ENCODE assay signal across 8 cellular contexts in genomic region chr5:173035904-173036707, GRCh38. TPM values are rescaled to one million over a fixed set of nuclear protein-coding genes. Genes with fewer than 3 reads are reported as not detected.
DNase-seq lines count a peak whose midpoint lies in the region; ATAC-seq and TF ChIP-seq lines count a peak whose summit lies in the region.

No MANE protein-coding gene starts in this region.

- H3K27ac Mint-ChIP-seq in HFFc6 (peak overlapping the region; percentile 7; the same call in 1 of the 2 replicates), T-helper 17 cell (peak overlapping the region; percentile 97)

- H3K27me3 Mint-ChIP-seq in HFFc6 (ENCODE audit: insufficient read depth) (no peaks in the 10 kb centered on the region; the same call in 1 of the 2 replicates), T-helper 17 cell (no peaks in the 10 kb centered on the region)

- ATAC-seq in GM18870 (IDR thresholded peaks at IDR 0.05; ENCODE audit: unreplicated experiment) (peak; percentile 54), T-helper 17 cell (peak; percentile 50)

- H3K36me3 ChIP-seq in muscle layer of duodenum (ENCODE audit: control insufficient read depth in 1 of 2, insufficient read depth in 2 of 2, low read length in 2 of 2): peaks cover 4 to 9% of the 10 kb centered on the region in 2 donors

- no peak overlapping the region for H3K4me3 Mint-ChIP-seq in HFFc6
- H3K4me3 Mint-ChIP-seq in T-helper 17 cell: peak overlapping the region; percentile 90

- peaks cover 23% of the 10 kb centered on the region for H3K4me1 Mint-ChIP-seq in HFFc6 (ENCODE audit: low read depth)
- peaks cover 41% of the 10 kb centered on the region for H3K4me1 Mint-ChIP-seq in T-helper 17 cell

- H3K9me3 Mint-ChIP-seq in HFFc6: peaks cover 19% of the 10 kb centered on the region

- no peak overlapping the region for H3K4me3 ChIP-seq in muscle layer of duodenum (ENCODE audit: low read depth in 1 of 2, low read length in 2 of 2)

- peaks cover 48% of the 10 kb centered on the region for H3K36me3 Mint-ChIP-seq in HFFc6 (ENCODE audit: low read depth)
- no peaks in the 10 kb centered on the region for H3K36me3 Mint-ChIP-seq in T-helper 17 cell (ENCODE audit: low read depth)

- peak overlapping the region; percentile 77 for H3K27ac ChIP-seq in muscle layer of duodenum (ENCODE audit: low read length)

- TF ChIP-seq CTCF in HFFc6 (IDR thresholded peaks at IDR 0.05): no peak

- no peaks in the 10 kb centered on the region for H3K9me3 ChIP-seq in T-helper 17 cell (ENCODE audit: control insufficient read depth, low read length, poor library complexity, severe bottlenecking)
- H3K9me3 ChIP-seq in muscle layer of duodenum (ENCODE audit: control insufficient read depth in 1 of 2, low read length in 2 of 2): no peaks in the 10 kb centered on the region

- H3K4me1 ChIP-seq in muscle layer of duodenum (ENCODE audit: control insufficient read depth in 1 of 2, insufficient read depth in 2 of 2, low read length in 2 of 2): peaks cover 0 to 9% of the 10 kb centered on the region in 2 donors

- DNase-seq in HFFc6 (no peak), T-helper 17 cell (no peak), HUDEP-2 (lab: John Stamatoyannopoulos, UW; ENCODE audit: unreplicated experiment in 76 of 76) (no peak), KG1 (lab: John Stamatoyannopoulos, UW) (no peak), COLO668 (lab: John Stamatoyannopoulos, UW; ENCODE audit: unreplicated experiment) (no peak), globus pallidus (ENCODE audit: low spot score) (no peak)

- no peaks in the 10 kb centered on the region for H3K27me3 ChIP-seq in muscle layer of duodenum (ENCODE audit: low read depth, low read length)

RNA-seq across cellular contexts. Expression of gene CREBRF, which starts 20.0 kb away (rescaled TPM):
- 10 to 100 TPM in 5 of 6 experiments, 1 to 10 TPM in 1; 8.7 to 15.3 (median 10.7) TPM for total RNA-seq in HFFc6 (2021; fragmentation: NEBNext Ultra II Directional; extraction: Animal tissue kit (Norgen Biotek cat#: 25700))
- total RNA-seq in T-helper 17 cell: 100 to 1,000 TPM in 1 of 2 donors, 10 to 100 TPM in 1; 93.8 to 110 TPM

RNA-seq across cellular contexts. Expression of gene ATP6V0E1, which starts 52.5 kb away (rescaled TPM):
- 100 to 1,000 TPM; 462 to 606 (median 488) TPM for total RNA-seq in HFFc6 (2021; fragmentation: NEBNext Ultra II Directional; extraction: Animal tissue kit (Norgen Biotek cat#: 25700))
- 100 to 1,000 TPM; 102 to 104 TPM for total RNA-seq in T-helper 17 cell

Comparison
In these comparisons a context has a peak if more than half of its experiments do, and no peak if none do; other contexts are left out.
1. RNA of gene CREBRF, which starts 20.0 kb away (total RNA-seq): 93.8 to 110 TPM in T-helper 17 cell; 8.7 to 15.3 TPM in HFFc6; every median in the first group is over 4 times any median in the second.
2. RNA of gene ATP6V0E1, which starts 52.5 kb away (total RNA-seq): 462 to 606 TPM in HFFc6; 102 to 104 TPM in T-helper 17 cell; every median in the first group is over 4 times any median in the second.